Comparison of ENCODE assay signal across 22 cellular contexts in the genomic region with DNA sequence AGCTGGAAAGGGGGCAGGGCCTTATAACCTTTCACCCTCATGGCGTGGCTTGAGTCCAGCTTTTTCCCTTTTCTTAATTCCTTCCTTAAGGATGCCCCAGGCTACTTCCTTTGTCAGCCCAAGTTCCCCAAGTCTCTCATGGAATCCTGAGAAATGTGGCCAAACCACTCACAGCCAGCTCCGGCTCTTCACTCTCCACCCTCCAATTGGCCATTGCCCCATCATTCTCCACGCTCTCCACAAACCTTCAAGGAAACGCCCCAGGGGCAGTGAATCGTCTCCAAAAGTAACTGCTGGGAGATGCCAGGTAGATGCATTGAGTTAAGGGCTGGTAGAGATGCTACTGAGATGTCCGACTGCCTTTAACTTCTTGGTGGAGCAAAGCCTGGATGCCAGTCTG.
"Had no signal": no experiment of that assay in that cellular context is flagged by ENCODE, and none has a peak within 500 bp of the region (broad histone marks: within the 10 kb centered on the region; RNA-seq: fewer than 3 reads in every experiment).

No MANE protein-coding gene starts in this region.

- H3K4me3 ChIP-seq: breast epithelium, hepatocyte, prostate gland, spleen, thoracic aorta had no signal

- H3K27me3 ChIP-seq: breast epithelium had no signal

- H3K27ac ChIP-seq: breast epithelium, foreskin keratinocyte, hepatocyte, prostate gland, spleen had no signal

- H3K4me1 ChIP-seq: breast epithelium, foreskin keratinocyte, prostate gland, spleen had no signal

- ATAC-seq: activated CD4-positive, alpha-beta T cell treated with anti-CD3 and anti-CD28 coated beads for 36 hours; activated T-helper 17 cell treated with anti-CD3 and anti-CD28 coated beads, Interleukin-2, amount 50 U/mL, for 72 hours; foreskin keratinocyte; left ventricle myocardium superior; natural killer cell; T-helper 17 cell had no signal

- H3K9me3 ChIP-seq: breast epithelium, prostate gland, spleen, thoracic aorta had no signal

- H3K4me2 ChIP-seq: hepatocyte had no signal

- DNase-seq: activated B cell treated with CpG ODN at 0.5 μM for 24 hours; activated CD4-positive, alpha-beta T cell treated with anti-CD3 and anti-CD28 coated beads for 36 hours; activated CD4-positive, alpha-beta T cell treated with anti-CD3 and anti-CD28 coated beads, Interleukin-2, amount 50 U/mL, for 4 hours; activated CD8-positive, alpha-beta memory T cell treated with anti-CD3 and anti-CD28 coated beads for 24 hours; activated CD8-positive, alpha-beta memory T cell treated with anti-CD3 and anti-CD28 coated beads, Interleukin-2, amount 50 U/mL, for 4 hours; activated naive CD4-positive, alpha-beta T cell treated with Interleukin-2 at 50 U/mL for 16 hours; activated naive CD8-positive, alpha-beta T cell treated with anti-CD3 and anti-CD28 coated beads for 36 hours; activated T-cell treated with anti-CD3 and anti-CD28 coated beads, Interleukin-2, amount 50 U/mL, for 24 hours; erythroblast; foreskin keratinocyte; immature natural killer cell; left ventricle myocardium superior; natural killer cell; spleen; stimulated activated CD4-positive, alpha-beta T cell treated with anti-CD3 and anti-CD28 coated beads, Interleukin-4, amount 100 ng/mL, for 1 hour; stimulated activated naive CD4-positive, alpha-beta T cell; T-helper 17 cell had no signal

- H3K79me2 ChIP-seq: hepatocyte had no signal

- H3K36me3 ChIP-seq: breast epithelium, prostate gland had no signal

- H2AFZ ChIP-seq: hepatocyte had no signal
